23 cellular contexts compared by ENCODE assay signal in the genomic region with DNA sequence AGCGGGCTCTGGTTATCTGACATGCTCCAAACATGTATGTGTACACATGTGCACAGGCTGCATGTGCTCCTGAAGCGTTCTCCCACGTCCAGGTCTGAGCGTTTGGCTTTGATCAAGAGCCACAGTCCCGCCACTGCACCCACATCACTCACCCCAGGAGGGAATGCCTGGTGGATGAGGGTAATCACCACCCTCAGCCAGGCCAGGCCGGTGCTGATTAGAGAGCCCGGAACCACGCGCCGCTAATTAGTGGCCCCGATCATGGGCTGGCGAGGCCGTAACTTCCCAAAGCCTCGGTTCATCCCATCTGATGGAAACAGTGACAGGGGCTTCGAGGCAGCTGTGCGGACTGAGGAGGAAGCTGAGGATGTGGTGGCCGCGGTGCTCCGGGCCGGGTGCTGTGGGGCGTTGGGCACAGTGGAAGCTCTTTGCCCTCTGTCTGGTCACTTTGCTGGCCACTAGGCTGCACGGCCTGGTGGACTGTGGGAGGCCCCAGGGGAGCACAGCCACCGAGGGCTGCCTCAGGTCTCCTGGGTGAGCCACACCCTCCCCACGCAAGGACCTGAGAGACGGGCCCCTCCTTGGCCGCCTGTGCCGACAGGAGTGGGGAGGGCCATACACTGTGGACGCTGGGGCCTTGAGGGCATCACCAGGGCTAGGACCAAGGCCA.
"Had no signal": no experiment of that assay in that cellular context is flagged by ENCODE, and none has a peak within 500 bp of the region (broad histone marks: within the 10 kb centered on the region; RNA-seq: fewer than 3 reads in every experiment).

No MANE protein-coding gene starts in this region.

- ATAC-seq: K562 had no signal

- H3K9ac ChIP-seq: KMS-11 had no signal

- H3K9me3 ChIP-seq: SJSA1 had no signal

- H3K4me1 Mint-ChIP-seq: IgD-negative memory B cell had no signal

- H3K4me3 ChIP-seq: K562, SJSA1, SK-N-MC had no signal

- H3K27me3 ChIP-seq: SJSA1 had no signal

- DNase-seq: Kasumi-1, MM.1S, NCI-H1092 treated with DMSO at 0.1 percent for 48 hours, NCI-H1436, NCI-H187, NCI-H2029, NCI-H2081 treated with DMSO at 0.1 percent for 48 hours, NCI-H2171, NCI-H226, NCI-H446, NCI-H510A, NCI-H524 treated with DMSO at 0.1 percent for 48 hours, NCI-H69, NCI-H774, Right ventricle myocardium superior, RPMI8226, SIG-M5 had no signal

- H3K36me3 Mint-ChIP-seq: IgD-negative memory B cell had no signal

- H3K27me3 Mint-ChIP-seq: IgD-negative memory B cell had no signal

- H3K4me2 ChIP-seq: KMS-11 had no signal

- H3K9me3 Mint-ChIP-seq: IgD-negative memory B cell had no signal

- H3K4me1 ChIP-seq: SJSA1 had no signal

- H3K27ac ChIP-seq: HL-60, KMS-11, SJSA1, SK-N-MC had no signal

- H3K4me3 Mint-ChIP-seq: IgD-negative memory B cell had no signal
